ENCODE assay signal across 8 cellular contexts in the genomic region with DNA sequence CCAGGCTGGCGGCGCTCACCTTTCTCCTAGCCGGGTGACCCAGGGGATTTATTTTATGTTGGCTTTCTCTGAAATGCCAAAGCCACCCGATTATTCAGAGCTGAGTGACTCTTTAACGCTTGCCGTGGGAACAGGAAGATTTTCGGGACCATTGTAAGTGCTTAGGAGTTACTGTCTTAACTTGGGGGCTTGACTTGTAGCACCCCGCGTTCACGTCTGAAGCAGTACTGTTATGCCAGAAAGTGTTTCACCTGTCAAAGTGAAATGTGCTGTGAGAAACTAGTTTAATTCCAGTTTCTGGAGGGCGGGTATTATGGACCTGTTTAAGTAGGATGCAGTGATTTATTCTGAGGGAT. TPM values are rescaled to one million over a fixed set of nuclear protein-coding genes. Genes with fewer than 3 reads are reported as not detected.
DNase-seq lines count a peak whose midpoint lies in the region; ATAC-seq and TF ChIP-seq lines count a peak whose summit lies in the region.

No MANE protein-coding gene starts in this region.

- no peak for DNase-seq in MG63
- DNase-seq in DMS79 (lab: John Stamatoyannopoulos, UW), result no peak
- DNase-seq in DMS79 treated with DMSO at 0.1 percent for 48 hours (lab: John Stamatoyannopoulos, UW), result no peak

- no peak for TF ChIP-seq CTCF in neural cell (IDR thresholded peaks at IDR 0.05; ENCODE audit: poor library complexity, severe bottlenecking)

- WGBS in ectodermal cell, 2 experiments, result 1% methylated on average over 11 of the region's 11 CpGs

- no peaks in the 10 kb centered on the region for H3K27me3 ChIP-seq in MG63
- H3K27me3 ChIP-seq in ectodermal cell (ENCODE audit: control insufficient read depth, insufficient read depth, low read length, poor library complexity, severe bottlenecking), result no peaks in the 10 kb centered on the region
- no peaks in the 10 kb centered on the region for H3K27me3 ChIP-seq in neural cell (ENCODE audit: insufficient read depth, low read depth, low read length)

- H3K4me2 ChIP-seq in neural cell (ENCODE audit: low read length), result peak overlapping the region; percentile 81

- TF ChIP-seq EP300 in neural cell (conservative IDR thresholded peaks at IDR 0.05; ENCODE audit: poor library complexity, severe bottlenecking), result no peak

- H3K27ac ChIP-seq in ectodermal cell (ENCODE audit: insufficient read depth, low read depth, low read length, poor library complexity, severe bottlenecking) (peak overlapping the region; percentile 76), neural cell (ENCODE audit: low read length) (peak overlapping the region; percentile 63)

- peak overlapping the region; percentile 99 for H3K9ac ChIP-seq in neural cell (ENCODE audit: low read length)

- TF ChIP-seq RAD21 in neural cell (conservative IDR thresholded peaks at IDR 0.05), result no peak

- H3K4me1 ChIP-seq in ectodermal cell (ENCODE audit: control insufficient read depth, insufficient read depth, low read length), result no peaks in the 10 kb centered on the region

- peak overlapping the region; percentile 88 for H3K4me3 ChIP-seq in MG63
- H3K4me3 ChIP-seq in ectodermal cell (ENCODE audit: insufficient read depth, low read depth, low read length), result peak overlapping the region; percentile 91
- peak overlapping the region; percentile 92 for H3K4me3 ChIP-seq in neural cell (ENCODE audit: low read length)

- peaks cover 8% of the 10 kb centered on the region for H3K36me3 ChIP-seq in MG63
- H3K36me3 ChIP-seq in ectodermal cell (ENCODE audit: control insufficient read depth, insufficient read depth, low read length), result no peaks in the 10 kb centered on the region
- no peaks in the 10 kb centered on the region for H3K36me3 ChIP-seq in neural cell (ENCODE audit: insufficient read depth, low read length)

- ATAC-seq in GM19372 (IDR thresholded peaks at IDR 0.05; ENCODE audit: low read depth, unreplicated experiment), result peak; percentile 1
- no peak for ATAC-seq in HG02840 (IDR thresholded peaks at IDR 0.05; ENCODE audit: low FRiP score, unreplicated experiment)
- ATAC-seq in HG03439 (IDR thresholded peaks at IDR 0.05; ENCODE audit: unreplicated experiment), result no peak

- H2AFZ ChIP-seq in neural cell (ENCODE audit: low read depth, low read length), result peak overlapping the region; percentile 42

- no peaks in the 10 kb centered on the region for H4K20me1 ChIP-seq in neural cell (ENCODE audit: insufficient read depth)

- no peaks in the 10 kb centered on the region for H3F3A ChIP-seq in neural cell (ENCODE audit: insufficient read depth, low read length, poor library complexity, severe bottlenecking)

- no peaks in the 10 kb centered on the region for H3K9me2 ChIP-seq in neural cell (ENCODE audit: insufficient read depth, low read length)

- H3K9me3 ChIP-seq in MG63 (no peaks in the 10 kb centered on the region), ectodermal cell (ENCODE audit: control insufficient read depth, low read length) (no peaks in the 10 kb centered on the region), neural cell (ENCODE audit: low read length) (no peaks in the 10 kb centered on the region)

- H3K79me2 ChIP-seq in neural cell (replicated peaks; ENCODE audit: insufficient read depth, low read length), result peaks cover 25% of the 10 kb centered on the region

TF ChIP-seq in neural cell, 6 proteins besides CTCF, POLR2A, EP300 and RAD21:
- TF ChIP-seq, protein P1, sequence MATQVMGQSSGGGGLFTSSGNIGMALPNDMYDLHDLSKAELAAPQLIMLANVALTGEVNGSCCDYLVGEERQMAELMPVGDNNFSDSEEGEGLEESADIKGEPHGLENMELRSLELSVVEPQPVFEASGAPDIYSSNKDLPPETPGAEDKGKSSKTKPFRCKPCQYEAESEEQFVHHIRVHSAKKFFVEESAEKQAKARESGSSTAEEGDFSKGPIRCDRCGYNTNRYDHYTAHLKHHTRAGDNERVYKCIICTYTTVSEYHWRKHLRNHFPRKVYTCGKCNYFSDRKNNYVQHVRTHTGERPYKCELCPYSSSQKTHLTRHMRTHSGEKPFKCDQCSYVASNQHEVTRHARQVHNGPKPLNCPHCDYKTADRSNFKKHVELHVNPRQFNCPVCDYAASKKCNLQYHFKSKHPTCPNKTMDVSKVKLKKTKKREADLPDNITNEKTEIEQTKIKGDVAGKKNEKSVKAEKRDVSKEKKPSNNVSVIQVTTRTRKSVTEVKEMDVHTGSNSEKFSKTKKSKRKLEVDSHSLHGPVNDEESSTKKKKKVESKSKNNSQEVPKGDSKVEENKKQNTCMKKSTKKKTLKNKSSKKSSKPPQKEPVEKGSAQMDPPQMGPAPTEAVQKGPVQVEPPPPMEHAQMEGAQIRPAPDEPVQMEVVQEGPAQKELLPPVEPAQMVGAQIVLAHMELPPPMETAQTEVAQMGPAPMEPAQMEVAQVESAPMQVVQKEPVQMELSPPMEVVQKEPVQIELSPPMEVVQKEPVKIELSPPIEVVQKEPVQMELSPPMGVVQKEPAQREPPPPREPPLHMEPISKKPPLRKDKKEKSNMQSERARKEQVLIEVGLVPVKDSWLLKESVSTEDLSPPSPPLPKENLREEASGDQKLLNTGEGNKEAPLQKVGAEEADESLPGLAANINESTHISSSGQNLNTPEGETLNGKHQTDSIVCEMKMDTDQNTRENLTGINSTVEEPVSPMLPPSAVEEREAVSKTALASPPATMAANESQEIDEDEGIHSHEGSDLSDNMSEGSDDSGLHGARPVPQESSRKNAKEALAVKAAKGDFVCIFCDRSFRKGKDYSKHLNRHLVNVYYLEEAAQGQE (IDR thresholded peaks at IDR 0.05; ENCODE audit: borderline replicate concordance), result no peak
- TF ChIP-seq EZH2 (IDR thresholded peaks at IDR 0.05; ENCODE audit: borderline replicate concordance, insufficient read depth, low read length, poor library complexity, severe bottlenecking) (no peak), POLR2AphosphoS5 (IDR thresholded peaks at IDR 0.05) (no peak), SMC3 (conservative IDR thresholded peaks at IDR 0.05; ENCODE audit: poor library complexity) (no peak), TAF1 (IDR thresholded peaks at IDR 0.05; ENCODE audit: low read depth) (no peak), MXI1 (conservative IDR thresholded peaks at IDR 0.05; ENCODE audit: poor library complexity, severe bottlenecking) (no peak)

RNA-seq across cellular contexts. Expression of a gene that starts 0.2 kb away (rescaled TPM):
- 4.4 and 7.0 TPM in 2 replicates for total RNA-seq in MG63 (2014; rRNA removed; shearing (Covaris generic); ENCODE audit: low replicate concordance)
- polyA plus RNA-seq in ectodermal cell (2013, experiment 1 of 4), result 27.9 TPM
- polyA plus RNA-seq in ectodermal cell (2013, experiment 2 of 4), result 27.0 TPM
- polyA plus RNA-seq in ectodermal cell (2013, experiment 3 of 4), result 27.0 TPM
- polyA plus RNA-seq in ectodermal cell (2013, experiment 4 of 4), result 27.9 TPM
- 24.0 and 27.7 TPM in 2 replicates for polyA plus RNA-seq in neural cell
- polyA minus RNA-seq in neural cell, result 16.8 and 21.4 TPM in 2 replicates

RNA-seq across cellular contexts. Expression of a gene that starts 0.6 kb away (rescaled TPM):
- total RNA-seq in MG63 (2014; rRNA removed; shearing (Covaris generic); ENCODE audit: low replicate concordance), result 8.5 and 13.3 TPM in 2 replicates
- 21.4 TPM for polyA plus RNA-seq in ectodermal cell (2013, experiment 1 of 4)
- 20.9 TPM for polyA plus RNA-seq in ectodermal cell (2013, experiment 2 of 4)
- 17.5 TPM for polyA plus RNA-seq in ectodermal cell (2013, experiment 3 of 4)
- 18.6 TPM for polyA plus RNA-seq in ectodermal cell (2013, experiment 4 of 4)
- polyA plus RNA-seq in neural cell, result 224 and 225 TPM in 2 replicates
- polyA minus RNA-seq in neural cell, result 132 and 136 TPM in 2 replicates

RNA-seq across cellular contexts. Expression of a gene that starts 21.6 kb away (rescaled TPM):
- 3.8 and 6.0 TPM in 2 replicates for total RNA-seq in MG63 (2014; rRNA removed; shearing (Covaris generic); ENCODE audit: low replicate concordance)
- polyA plus RNA-seq in ectodermal cell (2013, experiment 1 of 4), result 16.0 TPM
- 18.7 TPM for polyA plus RNA-seq in ectodermal cell (2013, experiment 2 of 4)
- 17.2 TPM for polyA plus RNA-seq in ectodermal cell (2013, experiment 3 of 4)
- 19.1 TPM for polyA plus RNA-seq in ectodermal cell (2013, experiment 4 of 4)
- polyA plus RNA-seq in neural cell, result 28.2 and 30.8 TPM in 2 replicates
- polyA minus RNA-seq in neural cell, result 9.0 and 14.2 TPM in 2 replicates

RNA-seq across cellular contexts. Expression of a gene that starts 21.7 kb away (rescaled TPM):
- 18.5 and 25.0 TPM in 2 replicates for total RNA-seq in MG63 (2014; rRNA removed; shearing (Covaris generic); ENCODE audit: low replicate concordance)
- 44.6 TPM for polyA plus RNA-seq in ectodermal cell (2013, experiment 1 of 4)
- polyA plus RNA-seq in ectodermal cell (2013, experiment 2 of 4), result 47.8 TPM
- polyA plus RNA-seq in ectodermal cell (2013, experiment 3 of 4), result 31.7 TPM
- 34.0 TPM for polyA plus RNA-seq in ectodermal cell (2013, experiment 4 of 4)
- 34.8 and 36.9 TPM in 2 replicates for polyA plus RNA-seq in neural cell
- polyA minus RNA-seq in neural cell, result 50.5 and 65.5 TPM in 2 replicates
